Comparison of ENCODE assay signal across 9 cellular contexts in genomic region chr3:50194903-50195500, GRCh38. TPM values are rescaled to one million over a fixed set of nuclear protein-coding genes. Genes with fewer than 3 reads are reported as not detected.
DNase-seq lines count a peak whose midpoint lies in the region; ATAC-seq and TF ChIP-seq lines count a peak whose summit lies in the region.
"Had no signal": no experiment of that assay in that cellular context is flagged by ENCODE, and none has a peak within 500 bp of the region (broad histone marks: within the 10 kb centered on the region; RNA-seq: fewer than 3 reads in every experiment).

No MANE protein-coding gene starts in this region.

- peak in 2 of 3 experiments; percentile 42 to 56 for DNase-seq in NCI-H1417 (lab: John Stamatoyannopoulos, UW)
- DNase-seq in NCI-H1417 treated with DMSO at 0.1 percent for 48 hours (lab: John Stamatoyannopoulos, UW), result no peak
- peak; percentile 57 for DNase-seq in activated CD4-positive, alpha-beta T cell treated with anti-CD3 and anti-CD28 coated beads, Interleukin-2, amount 50 U/mL, for 1 hour
- no peak for DNase-seq in heart right ventricle
- peak; percentile 19 for DNase-seq in stimulated activated naive CD4-positive, alpha-beta T cell treated with Interleukin-2 at 50 U/mL for 16 hours (lab: John Stamatoyannopoulos, UW)
- no peak for DNase-seq in SJCRH30
- no peak for DNase-seq in NCI-H2107 (lab: John Stamatoyannopoulos, UW)
- DNase-seq in head of caudate nucleus, result no peak

- intact Hi-C loops in heart right ventricle (cut with DNase I) (loop anchor here in 9 of 10 donors (1.0 to 5.0 kb wide), 7 partner anchors 30 to 78 kb away; no protein-coding TSS in a partner anchor), head of caudate nucleus (cut with DNase I) (loop anchor here (5.0 kb wide), 1 partner anchor 82 kb away; the partner anchor contains the start of gene LSMEM2)

- no peak for TF ChIP-seq CTCF in heart right ventricle (IDR thresholded peaks at IDR 0.05)

- ATAC-seq in heart right ventricle, result peak in 6 of 8 donors; percentile 10 to 36 (median 16)

- H3K27me3 ChIP-seq in heart right ventricle (peaks cover 17 to 56% (median 41%) of the 10 kb centered on the region in 7 donors), SJCRH30 (no peaks in the 10 kb centered on the region)

- no peak overlapping the region for H3K27ac ChIP-seq in heart right ventricle
- no peak overlapping the region for H3K27ac ChIP-seq in SJCRH30

- H3K9me3 ChIP-seq in heart right ventricle (no peaks in the 10 kb centered on the region), SJCRH30 (replicated peaks) (no peaks in the 10 kb centered on the region)

- 56 to 57% methylated on average over 14 of the region's 14 CpGs for WGBS in heart right ventricle, 2 donors

- H3K36me3 ChIP-seq in heart right ventricle (no peaks in the 10 kb centered on the region), SJCRH30 (no peaks in the 10 kb centered on the region)

- H3K4me1 ChIP-seq in heart right ventricle, result peaks cover 0 to 28% (median 21%) of the 10 kb centered on the region in 9 donors
- H3K4me1 ChIP-seq in SJCRH30, result peaks cover 4% of the 10 kb centered on the region; the same call in 1 of the 2 replicates

- H3K4me3 ChIP-seq in heart right ventricle (peak overlapping the region in 5 of 10 donors; percentile 7 to 32 (median 18)), SJCRH30 (no peak overlapping the region)

RNA-seq across cellular contexts. Expression of gene GNAT1, which starts 3.6 kb away (rescaled TPM):
- total RNA-seq in heart right ventricle, result not detected
- polyA plus RNA-seq in heart right ventricle, result not detected
- total RNA-seq in SJCRH30 (2014; rRNA removed; shearing (Covaris generic)), result 0.14 TPM in 1 of 2 replicates, not detected in the other
- polyA plus RNA-seq: AG04450 had no signal

RNA-seq across cellular contexts. Expression of gene SLC38A3, which starts 10.1 kb away (rescaled TPM):
- total RNA-seq in heart right ventricle, result 10 to 100 TPM in 7 of 10 donors, 1 to 10 TPM in 3; 6.2 to 16.4 (median 11.2) TPM
- 10 to 100 TPM in 1 of 2 donors, 1 to 10 TPM in 1; 1.4 to 11.8 TPM for polyA plus RNA-seq in heart right ventricle
- 1.4 and 2.9 TPM in 2 replicates for total RNA-seq in SJCRH30 (2014; rRNA removed; shearing (Covaris generic))

RNA-seq across cellular contexts. Expression of gene SEMA3F, which starts 39.9 kb away (rescaled TPM):
- total RNA-seq in heart right ventricle, result 10 to 100 TPM in 5 of 10 donors, 1 to 10 TPM in 5; 5.1 to 37.2 (median 10.2) TPM
- 10 to 100 TPM; 15.1 to 21.3 TPM for polyA plus RNA-seq in heart right ventricle
- 9.3 and 11.3 TPM in 2 replicates for total RNA-seq in SJCRH30 (2014; rRNA removed; shearing (Covaris generic))

RNA-seq across cellular contexts. Expression of gene GNAI2, which starts 41.0 kb away (rescaled TPM):
- total RNA-seq in heart right ventricle, result 100 to 1,000 TPM; 112 to 270 (median 146) TPM
- polyA plus RNA-seq in heart right ventricle, result 100 to 1,000 TPM; 107 to 171 TPM
- total RNA-seq in SJCRH30 (2014; rRNA removed; shearing (Covaris generic)), result 63.8 and 64.7 TPM in 2 replicates

Comparison
In these comparisons a context has a peak if more than half of its experiments do, and no peak if none do; other contexts are left out.
1. DNase-seq: peak in NCI-H1417 (2 of 3), activated CD4-positive, alpha-beta T cell treated with anti-CD3 and anti-CD28 coated beads, Interleukin-2, amount 50 U/mL, for 1 hour (single experiment) and stimulated activated naive CD4-positive, alpha-beta T cell treated with Interleukin-2 at 50 U/mL for 16 hours (single experiment); none in NCI-H1417 treated with DMSO at 0.1 percent for 48 hours (single experiment), heart right ventricle (0 of 2), SJCRH30 (0 of 2), NCI-H2107 (single experiment) and head of caudate nucleus (0 of 42).